ENCODE assay signal across 21 cellular contexts in genomic region chr10:21895932-21896331, GRCh38.
"Had no signal": no experiment of that assay in that cellular context is flagged by ENCODE, and none has a peak within 500 bp of the region (broad histone marks: within the 10 kb centered on the region; RNA-seq: fewer than 3 reads in every experiment).

No MANE protein-coding gene starts in this region.

- FAIRE-seq: kidney had no signal

- H3K27ac ChIP-seq: colonic mucosa, hepatocyte, left ventricle myocardium inferior, lower lobe of right lung, ovary, right atrium auricular region, sigmoid colon, skin epidermis, uterus had no signal

- DNase-seq: colonic mucosa; dermis blood vessel endothelial cell; foreskin melanocyte; head of caudate nucleus; kidney; left cardiac atrium; left ventricle myocardium inferior; lower lobe of right lung; midbrain; naive B cell; nucleus accumbens; ovary; sigmoid colon; stimulated activated CD4-positive, alpha-beta T cell treated with anti-CD3 and anti-CD28 coated beads, Interleukin-12 subunit alpha, Interleukin-12 subunit beta, amount 100 ng/mL, for 4 hours; stimulated activated naive CD4-positive, alpha-beta T cell treated with Interleukin-2 at 50 U/mL for 16 hours; trophoblast cell; uterus had no signal

- H3K9me3 ChIP-seq: colonic mucosa, ovary had no signal

- H3K79me2 ChIP-seq: hepatocyte had no signal

- H2AFZ ChIP-seq: hepatocyte had no signal

- H3K4me1 ChIP-seq: colonic mucosa, left ventricle myocardium inferior, lower lobe of right lung, right atrium auricular region, sigmoid colon, uterus had no signal

- H3K4me3 Mint-ChIP-seq: memory B cell, naive B cell had no signal

- H3K27me3 Mint-ChIP-seq: memory B cell, naive B cell had no signal

- H3K4me2 ChIP-seq: hepatocyte had no signal

- ATAC-seq: left cardiac atrium, lower lobe of right lung had no signal

- H3K27me3 ChIP-seq: colonic mucosa, hepatocyte, ovary, right atrium auricular region, sigmoid colon, uterus had no signal

- H3K36me3 ChIP-seq: colonic mucosa, ovary, right atrium auricular region, uterus had no signal

- H3K27ac Mint-ChIP-seq: memory B cell, naive B cell had no signal

- H3K4me3 ChIP-seq: colonic mucosa, hepatocyte, left ventricle myocardium inferior, lower lobe of right lung, ovary, right atrium auricular region, sigmoid colon, skin epidermis, uterus had no signal

- H3K4me1 Mint-ChIP-seq: memory B cell, naive B cell had no signal
